In genomic region chr12:6723607-6724408, GRCh38 we compare ENCODE assay signal across 1 cellular context.
A peak's percentile ranks its signal among the peaks of the same experiment; 100 is the strongest.
TF ChIP-seq lines count a peak whose summit lies in the region.

COPS7A (plus strand) TSS chr12:6724046; CDS start chr12:6724657, 611 bp downstream.

TF ChIP-seq in HepG2, 621 proteins besides CTCF, POLR2A, EP300 and RAD21 (continued from another document and continues in another):
- TF ChIP-seq, protein P1, sequence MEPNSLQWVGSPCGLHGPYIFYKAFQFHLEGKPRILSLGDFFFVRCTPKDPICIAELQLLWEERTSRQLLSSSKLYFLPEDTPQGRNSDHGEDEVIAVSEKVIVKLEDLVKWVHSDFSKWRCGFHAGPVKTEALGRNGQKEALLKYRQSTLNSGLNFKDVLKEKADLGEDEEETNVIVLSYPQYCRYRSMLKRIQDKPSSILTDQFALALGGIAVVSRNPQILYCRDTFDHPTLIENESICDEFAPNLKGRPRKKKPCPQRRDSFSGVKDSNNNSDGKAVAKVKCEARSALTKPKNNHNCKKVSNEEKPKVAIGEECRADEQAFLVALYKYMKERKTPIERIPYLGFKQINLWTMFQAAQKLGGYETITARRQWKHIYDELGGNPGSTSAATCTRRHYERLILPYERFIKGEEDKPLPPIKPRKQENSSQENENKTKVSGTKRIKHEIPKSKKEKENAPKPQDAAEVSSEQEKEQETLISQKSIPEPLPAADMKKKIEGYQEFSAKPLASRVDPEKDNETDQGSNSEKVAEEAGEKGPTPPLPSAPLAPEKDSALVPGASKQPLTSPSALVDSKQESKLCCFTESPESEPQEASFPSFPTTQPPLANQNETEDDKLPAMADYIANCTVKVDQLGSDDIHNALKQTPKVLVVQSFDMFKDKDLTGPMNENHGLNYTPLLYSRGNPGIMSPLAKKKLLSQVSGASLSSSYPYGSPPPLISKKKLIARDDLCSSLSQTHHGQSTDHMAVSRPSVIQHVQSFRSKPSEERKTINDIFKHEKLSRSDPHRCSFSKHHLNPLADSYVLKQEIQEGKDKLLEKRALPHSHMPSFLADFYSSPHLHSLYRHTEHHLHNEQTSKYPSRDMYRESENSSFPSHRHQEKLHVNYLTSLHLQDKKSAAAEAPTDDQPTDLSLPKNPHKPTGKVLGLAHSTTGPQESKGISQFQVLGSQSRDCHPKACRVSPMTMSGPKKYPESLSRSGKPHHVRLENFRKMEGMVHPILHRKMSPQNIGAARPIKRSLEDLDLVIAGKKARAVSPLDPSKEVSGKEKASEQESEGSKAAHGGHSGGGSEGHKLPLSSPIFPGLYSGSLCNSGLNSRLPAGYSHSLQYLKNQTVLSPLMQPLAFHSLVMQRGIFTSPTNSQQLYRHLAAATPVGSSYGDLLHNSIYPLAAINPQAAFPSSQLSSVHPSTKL (CRISPR knock-in tag; IDR thresholded peaks at IDR 0.05), result peak; percentile 64
- TF ChIP-seq BCL6 (CRISPR knock-in tag; IDR thresholded peaks at IDR 0.05) (no peak; the same call in 1 of the 2 replicates), TEAD3 (CRISPR knock-in tag; optimal IDR thresholded peaks at IDR 0.05; ENCODE audit: borderline replicate concordance) (peak; percentile 80), ZEB1 (IDR thresholded peaks at IDR 0.05; ENCODE audit: insufficient replicate concordance, low read depth) (peak; percentile 60), PAF1 (CRISPR knock-in tag; IDR thresholded peaks at IDR 0.05) (no peak), ZNF317 (CRISPR knock-in tag; IDR thresholded peaks at IDR 0.05) (peak; percentile 80), SRY (CRISPR knock-in tag; IDR thresholded peaks at IDR 0.05) (peak; percentile 92; the same call in 1 of the 2 replicates), TARDBP (CRISPR knock-in tag; IDR thresholded peaks at IDR 0.05) (peak; percentile 86; the same call in 1 of the 2 replicates), PHF8 (CRISPR knock-in tag; IDR thresholded peaks at IDR 0.05) (peak; percentile 80; the same call in 1 of the 2 replicates), ZNF484 (CRISPR knock-in tag; IDR thresholded peaks at IDR 0.05; ENCODE audit: borderline replicate concordance, low read depth) (no peak), ZBTB14 (CRISPR knock-in tag; IDR thresholded peaks at IDR 0.05) (peak; percentile 46; the same call in 1 of the 2 replicates), HOXD1 (CRISPR knock-in tag; IDR thresholded peaks at IDR 0.05) (peak; percentile 79), HIVEP1 (CRISPR knock-in tag; IDR thresholded peaks at IDR 0.05) (peak; percentile 93), ZIK1 (CRISPR knock-in tag; IDR thresholded peaks at IDR 0.05; ENCODE audit: borderline replicate concordance, low read depth) (peak; percentile 71; the same call in 1 of the 2 replicates), ZBTB42 (CRISPR knock-in tag; IDR thresholded peaks at IDR 0.05) (no peak), TCF7L2 (IDR thresholded peaks at IDR 0.05; ENCODE audit: low read depth, low read length) (no peak), ETS1 (CRISPR knock-in tag; IDR thresholded peaks at IDR 0.05) (peak; percentile 62; the same call in 1 of the 2 replicates), ZNF644 (CRISPR knock-in tag; IDR thresholded peaks at IDR 0.05; ENCODE audit: low read depth) (peak; percentile 60; the same call in 1 of the 2 replicates), RORA (CRISPR knock-in tag; IDR thresholded peaks at IDR 0.05) (no peak), FOXK2 (IDR thresholded peaks at IDR 0.05) (peak; percentile 30; the same call in 1 of the 2 replicates), MBNL3 (CRISPR knock-in tag; conservative IDR thresholded peaks at IDR 0.05) (no peak), SRSF9 (IDR thresholded peaks at IDR 0.05; ENCODE audit: borderline replicate concordance, insufficient read depth, low read depth, low read length, poor library complexity, severe bottlenecking) (no peak), STAG1 (CRISPR knock-in tag; IDR thresholded peaks at IDR 0.05) (no peak), TMF1 (CRISPR knock-in tag; IDR thresholded peaks at IDR 0.05; ENCODE audit: low read depth) (no peak), CC2D1A (CRISPR knock-in tag; IDR thresholded peaks at IDR 0.05) (peak; percentile 84; the same call in 1 of the 2 replicates), ZNF256 (CRISPR knock-in tag; conservative IDR thresholded peaks at IDR 0.05) (peak; percentile 94), CBX1 (IDR thresholded peaks at IDR 0.05; ENCODE audit: low read depth) (peak; percentile 96), HES4 (CRISPR knock-in tag; IDR thresholded peaks at IDR 0.05; ENCODE audit: borderline replicate concordance) (peak; percentile 77; the same call in 1 of the 2 replicates), RNF2 (conservative IDR thresholded peaks at IDR 0.05; ENCODE audit: low read depth) (peak; percentile 95), ZNF580 (CRISPR knock-in tag; IDR thresholded peaks at IDR 0.05; ENCODE audit: borderline replicate concordance, low read depth) (peak; percentile 76), ZNF501 (CRISPR knock-in tag; IDR thresholded peaks at IDR 0.05) (peak; percentile 86; the same call in 1 of the 2 replicates), ZNF572 (CRISPR knock-in tag; IDR thresholded peaks at IDR 0.05) (no peak), SPEN (CRISPR knock-in tag; IDR thresholded peaks at IDR 0.05; ENCODE audit: low read depth) (peak; percentile 98), GTF3A (CRISPR knock-in tag; conservative IDR thresholded peaks at IDR 0.05) (no peak), ZNF362 (CRISPR knock-in tag; IDR thresholded peaks at IDR 0.05; ENCODE audit: borderline replicate concordance) (no peak), MXD1 (CRISPR knock-in tag; IDR thresholded peaks at IDR 0.05) (peak; percentile 98), ZNF547 (CRISPR knock-in tag; IDR thresholded peaks at IDR 0.05) (peak; percentile 94), GATAD2A (CRISPR knock-in tag; IDR thresholded peaks at IDR 0.05) (peak; percentile 64; the same call in 1 of the 2 replicates), RERE (CRISPR knock-in tag; IDR thresholded peaks at IDR 0.05; ENCODE audit: low read depth) (peak; percentile 62; the same call in 1 of the 2 replicates), ZNF614 (CRISPR knock-in tag; IDR thresholded peaks at IDR 0.05; ENCODE audit: borderline replicate concordance) (no peak), SOX5 (CRISPR knock-in tag; IDR thresholded peaks at IDR 0.05; ENCODE audit: borderline replicate concordance) (peak; percentile 58), HMG20A (CRISPR knock-in tag; IDR thresholded peaks at IDR 0.05; ENCODE audit: borderline replicate concordance) (no peak; the same call in 1 of the 2 replicates), MTA3 (CRISPR knock-in tag; IDR thresholded peaks at IDR 0.05) (no peak), HNF4A (CRISPR knock-in tag; IDR thresholded peaks at IDR 0.05) (peak; percentile 37; the same call in 1 of the 2 replicates), TCF12 (IDR thresholded peaks at IDR 0.05) (no peak), TCF12 (CRISPR knock-in tag; IDR thresholded peaks at IDR 0.05) (no peak; the same call in 1 of the 2 replicates), FOXP1 (IDR thresholded peaks at IDR 0.05) (no peak), FOXP1 (CRISPR knock-in tag; IDR thresholded peaks at IDR 0.05) (peak; percentile 27; the same call in 1 of the 2 replicates), BRD4 (CRISPR knock-in tag; IDR thresholded peaks at IDR 0.05) (no peak)
- TF ChIP-seq, protein P2, sequence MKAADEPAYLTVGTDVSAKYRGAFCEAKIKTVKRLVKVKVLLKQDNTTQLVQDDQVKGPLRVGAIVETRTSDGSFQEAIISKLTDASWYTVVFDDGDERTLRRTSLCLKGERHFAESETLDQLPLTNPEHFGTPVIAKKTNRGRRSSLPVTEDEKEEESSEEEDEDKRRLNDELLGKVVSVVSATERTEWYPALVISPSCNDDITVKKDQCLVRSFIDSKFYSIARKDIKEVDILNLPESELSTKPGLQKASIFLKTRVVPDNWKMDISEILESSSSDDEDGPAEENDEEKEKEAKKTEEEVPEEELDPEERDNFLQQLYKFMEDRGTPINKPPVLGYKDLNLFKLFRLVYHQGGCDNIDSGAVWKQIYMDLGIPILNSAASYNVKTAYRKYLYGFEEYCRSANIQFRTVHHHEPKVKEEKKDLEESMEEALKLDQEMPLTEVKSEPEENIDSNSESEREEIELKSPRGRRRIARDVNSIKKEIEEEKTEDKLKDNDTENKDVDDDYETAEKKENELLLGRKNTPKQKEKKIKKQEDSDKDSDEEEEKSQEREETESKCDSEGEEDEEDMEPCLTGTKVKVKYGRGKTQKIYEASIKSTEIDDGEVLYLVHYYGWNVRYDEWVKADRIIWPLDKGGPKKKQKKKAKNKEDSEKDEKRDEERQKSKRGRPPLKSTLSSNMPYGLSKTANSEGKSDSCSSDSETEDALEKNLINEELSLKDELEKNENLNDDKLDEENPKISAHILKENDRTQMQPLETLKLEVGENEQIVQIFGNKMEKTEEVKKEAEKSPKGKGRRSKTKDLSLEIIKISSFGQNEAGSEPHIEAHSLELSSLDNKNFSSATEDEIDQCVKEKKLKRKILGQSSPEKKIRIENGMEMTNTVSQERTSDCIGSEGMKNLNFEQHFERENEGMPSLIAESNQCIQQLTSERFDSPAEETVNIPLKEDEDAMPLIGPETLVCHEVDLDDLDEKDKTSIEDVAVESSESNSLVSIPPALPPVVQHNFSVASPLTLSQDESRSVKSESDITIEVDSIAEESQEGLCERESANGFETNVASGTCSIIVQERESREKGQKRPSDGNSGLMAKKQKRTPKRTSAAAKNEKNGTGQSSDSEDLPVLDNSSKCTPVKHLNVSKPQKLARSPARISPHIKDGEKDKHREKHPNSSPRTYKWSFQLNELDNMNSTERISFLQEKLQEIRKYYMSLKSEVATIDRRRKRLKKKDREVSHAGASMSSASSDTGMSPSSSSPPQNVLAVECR (CRISPR knock-in tag; IDR thresholded peaks at IDR 0.05; ENCODE audit: borderline replicate concordance), result peak; percentile 93; the same call in 1 of the 2 replicates
